In genomic region chr15:61057830-61058529, GRCh38 we compare ENCODE assay signal across 14 cellular contexts.
"Had no signal": no experiment of that assay in that cellular context is flagged by ENCODE, and none has a peak within 500 bp of the region (broad histone marks: within the 10 kb centered on the region; RNA-seq: fewer than 3 reads in every experiment).

No MANE protein-coding gene starts in this region.

- H3K36me3 Mint-ChIP-seq: activated naive CD8-positive, alpha-beta T cell treated with anti-CD3 and anti-CD28 coated beads for 36 hours had no signal

- H3K9me3 ChIP-seq: breast epithelium, esophagus squamous epithelium, gastrocnemius medialis, left lung, ovary, upper lobe of left lung had no signal

- H3K27ac ChIP-seq: breast epithelium, esophagus squamous epithelium, left lung, ovary, upper lobe of left lung had no signal

- H3K27me3 Mint-ChIP-seq: activated CD4-positive, alpha-beta T cell treated with anti-CD3 and anti-CD28 coated beads, Interleukin-2, amount 10 ng/mL, durations not matched to agents 24 days and 14 days; activated naive CD8-positive, alpha-beta T cell treated with anti-CD3 and anti-CD28 coated beads for 36 hours had no signal

- H3K27ac Mint-ChIP-seq: activated naive CD8-positive, alpha-beta T cell treated with anti-CD3 and anti-CD28 coated beads for 36 hours; stimulated activated naive CD8-positive, alpha-beta T cell treated with anti-CD3 and anti-CD28 coated beads, Interleukin-15, Interleukin-2, amounts not matched to agents 100 ng/mL and 50 ng/mL, for 24 hours; T-helper 2 cell treated with Interferon-gamma antibody and Interleukin-4, amounts not matched to agents 5 μg/mL and 100 μg/mL, for 36 hours had no signal

- H3K4me3 Mint-ChIP-seq: activated CD4-positive, alpha-beta T cell treated with anti-CD3 and anti-CD28 coated beads, Interleukin-2, amount 10 ng/mL, durations not matched to agents 24 days and 14 days; activated naive CD8-positive, alpha-beta T cell treated with anti-CD3 and anti-CD28 coated beads for 36 hours; neural crest cell; stimulated activated naive CD8-positive, alpha-beta T cell treated with anti-CD3 and anti-CD28 coated beads, Interleukin-15, Interleukin-2, amounts not matched to agents 100 ng/mL and 50 ng/mL, for 24 hours; T-helper 2 cell treated with Interferon-gamma antibody and Interleukin-4, amounts not matched to agents 5 μg/mL and 100 μg/mL, for 36 hours had no signal

- DNase-seq: activated effector memory CD4-positive, alpha-beta T cell treated with anti-CD3 and anti-CD28 coated beads, Interleukin-2, amount 50 U/mL, for 16 hours; activated naive CD8-positive, alpha-beta T cell treated with anti-CD3 and anti-CD28 coated beads for 36 hours; activated T-cell treated with anti-CD3 and anti-CD28 coated beads for 4 hours; esophagus squamous epithelium; gastrocnemius medialis; left lung; ovary; stimulated activated CD4-positive, alpha-beta T cell treated with anti-CD3 and anti-CD28 coated beads, Interleukin-2, amount 100 ng/mL, for 48 hours; upper lobe of left lung had no signal

- H3K27me3 ChIP-seq: breast epithelium, esophagus squamous epithelium, gastrocnemius medialis, left lung, ovary, upper lobe of left lung had no signal

- H3K36me3 ChIP-seq: breast epithelium, esophagus squamous epithelium, gastrocnemius medialis, left lung, ovary, upper lobe of left lung had no signal

- H3K4me1 ChIP-seq: breast epithelium, left lung, upper lobe of left lung had no signal

- H3K4me3 ChIP-seq: breast epithelium, esophagus squamous epithelium, gastrocnemius medialis, left lung, ovary, upper lobe of left lung had no signal

- H3K9me3 Mint-ChIP-seq: activated CD4-positive, alpha-beta T cell treated with anti-CD3 and anti-CD28 coated beads, Interleukin-2, amount 10 ng/mL, durations not matched to agents 24 days and 14 days; activated naive CD8-positive, alpha-beta T cell treated with anti-CD3 and anti-CD28 coated beads for 36 hours; neural crest cell; stimulated activated naive CD8-positive, alpha-beta T cell treated with anti-CD3 and anti-CD28 coated beads, Interleukin-15, Interleukin-2, amounts not matched to agents 100 ng/mL and 50 ng/mL, for 24 hours; T-helper 2 cell treated with Interferon-gamma antibody and Interleukin-4, amounts not matched to agents 5 μg/mL and 100 μg/mL, for 36 hours had no signal
